In the genomic region with DNA sequence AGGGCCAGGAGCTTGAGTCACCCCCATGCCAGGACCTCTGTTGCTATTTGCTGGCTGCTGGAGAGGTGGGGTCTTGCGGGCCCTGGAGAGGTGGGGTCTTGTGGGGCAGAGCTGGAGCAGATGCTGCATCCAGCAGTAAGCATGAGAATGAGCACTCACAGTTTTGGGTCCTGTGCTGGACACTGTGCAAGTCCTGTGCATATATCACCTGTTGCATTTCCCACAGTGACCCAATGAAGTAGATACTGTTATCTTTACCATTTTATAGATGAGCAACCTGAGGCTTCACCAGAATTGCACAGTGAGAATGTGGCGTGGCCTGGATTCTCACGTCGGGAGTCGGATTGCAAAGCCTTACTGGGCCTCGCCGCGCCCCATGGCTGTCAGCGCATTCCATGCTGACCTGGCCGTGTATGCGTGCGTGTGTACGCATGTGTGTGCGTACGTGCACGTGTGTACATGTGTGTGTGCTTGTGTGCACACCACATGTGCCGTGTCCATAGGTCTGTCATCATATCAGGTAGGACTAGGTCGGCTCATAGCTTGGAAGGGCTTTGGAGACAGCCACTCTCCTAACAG, we compare ENCODE assay signal across 1 cellular context.
TF ChIP-seq lines count a peak whose summit lies in the region.

No MANE protein-coding gene starts in this region.

TF ChIP-seq in HEK293, 187 proteins besides CTCF, POLR2A, EP300 and RAD21 (continued from another document):
- TF ChIP-seq SCRT1 (tag by site-specific recombination; IDR thresholded peaks at IDR 0.05; ENCODE audit: borderline replicate concordance) (peak; percentile 79; the same call in 1 of the 2 replicates), REPIN1 (tag by site-specific recombination; IDR thresholded peaks at IDR 0.05; ENCODE audit: low read depth) (no peak), ZNF48 (tag by site-specific recombination; IDR thresholded peaks at IDR 0.05) (no peak)
- TF ChIP-seq, protein P1, sequence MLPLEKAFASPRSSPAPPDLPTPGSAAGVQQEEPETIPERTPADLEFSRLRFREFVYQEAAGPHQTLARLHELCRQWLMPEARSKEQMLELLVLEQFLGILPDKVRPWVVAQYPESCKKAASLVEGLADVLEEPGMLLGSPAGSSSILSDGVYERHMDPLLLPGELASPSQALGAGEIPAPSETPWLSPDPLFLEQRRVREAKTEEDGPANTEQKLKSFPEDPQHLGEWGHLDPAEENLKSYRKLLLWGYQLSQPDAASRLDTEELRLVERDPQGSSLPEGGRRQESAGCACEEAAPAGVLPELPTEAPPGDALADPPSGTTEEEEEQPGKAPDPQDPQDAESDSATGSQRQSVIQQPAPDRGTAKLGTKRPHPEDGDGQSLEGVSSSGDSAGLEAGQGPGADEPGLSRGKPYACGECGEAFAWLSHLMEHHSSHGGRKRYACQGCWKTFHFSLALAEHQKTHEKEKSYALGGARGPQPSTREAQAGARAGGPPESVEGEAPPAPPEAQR (tag by site-specific recombination; IDR thresholded peaks at IDR 0.05) = no peak
- TF ChIP-seq, protein P2, sequence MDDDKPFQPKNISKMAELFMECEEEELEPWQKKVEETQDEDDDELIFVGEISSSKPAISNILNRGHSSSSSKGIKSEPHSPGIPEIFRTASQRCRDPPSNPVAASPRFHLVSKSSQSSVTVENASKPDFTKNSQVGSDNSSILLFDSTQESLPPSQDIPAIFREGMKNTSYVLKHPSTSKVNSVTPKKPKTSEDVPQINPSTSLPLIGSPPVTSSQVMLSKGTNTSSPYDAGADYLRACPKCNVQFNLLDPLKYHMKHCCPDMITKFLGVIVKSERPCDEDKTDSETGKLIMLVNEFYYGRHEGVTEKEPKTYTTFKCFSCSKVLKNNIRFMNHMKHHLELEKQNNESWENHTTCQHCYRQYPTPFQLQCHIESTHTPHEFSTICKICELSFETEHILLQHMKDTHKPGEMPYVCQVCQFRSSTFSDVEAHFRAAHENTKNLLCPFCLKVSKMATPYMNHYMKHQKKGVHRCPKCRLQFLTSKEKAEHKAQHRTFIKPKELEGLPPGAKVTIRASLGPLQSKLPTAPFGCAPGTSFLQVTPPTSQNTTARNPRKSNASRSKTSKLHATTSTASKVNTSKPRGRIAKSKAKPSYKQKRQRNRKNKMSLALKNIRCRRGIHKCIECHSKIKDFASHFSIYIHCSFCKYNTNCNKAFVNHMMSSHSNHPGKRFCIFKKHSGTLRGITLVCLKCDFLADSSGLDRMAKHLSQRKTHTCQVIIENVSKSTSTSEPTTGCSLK (tag by site-specific recombination; IDR thresholded peaks at IDR 0.05) = no peak
